Comparison of ENCODE assay signal across 23 cellular contexts in the genomic region with DNA sequence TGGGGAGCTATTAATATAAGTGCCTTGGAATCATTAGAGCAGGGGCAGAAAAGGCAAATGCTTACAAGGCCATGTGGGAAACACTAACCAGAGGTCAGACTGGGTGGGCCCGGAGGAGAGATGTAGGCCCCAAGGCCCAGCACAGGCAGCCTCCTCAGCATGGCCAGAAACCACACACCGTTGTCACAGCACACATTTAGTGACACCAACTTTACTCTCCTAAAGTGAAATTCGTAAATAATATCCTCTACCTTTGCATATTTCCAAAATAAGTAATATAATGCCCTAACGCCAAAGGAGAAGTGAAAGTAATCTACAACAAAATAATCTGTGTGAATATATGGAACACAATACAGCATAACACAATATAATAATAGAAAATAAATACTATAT.
"Had no signal": no experiment of that assay in that cellular context is flagged by ENCODE, and none has a peak within 500 bp of the region (broad histone marks: within the 10 kb centered on the region; RNA-seq: fewer than 3 reads in every experiment).

No MANE protein-coding gene starts in this region.

- H3K9me3 Mint-ChIP-seq: activated CD4-positive, alpha-beta T cell treated with anti-CD3 and anti-CD28 coated beads, Interleukin-2, amount 10 ng/mL, durations not matched to agents 24 days and 14 days; activated naive CD4-positive, alpha-beta T cell treated with anti-CD3 and anti-CD28 coated beads, Interleukin-2, amount 50 U/mL, for 24 hours; activated T-cell treated with anti-CD3 and anti-CD28 coated beads, Interleukin-2, amount 50 U/mL, for 4 hours; dendritic cell treated with granulocyte-macrophage colony-stimulating factor and Interleukin-4, amounts not matched to agents 40 ng/mL and 50 ng/mL, for 4 days; immature natural killer cell; nephron had no signal

- H3K36me3 ChIP-seq: ascending aorta, esophagus muscularis mucosa, gastroesophageal sphincter, heart right ventricle, right lobe of liver, upper lobe of left lung had no signal

- DNase-seq: activated CD4-positive, alpha-beta T cell treated with anti-CD3 and anti-CD28 coated beads, Interleukin-2, amount 10 ng/mL, durations not matched to agents 24 days and 14 days; activated CD8-positive, alpha-beta memory T cell treated with anti-CD3 and anti-CD28 coated beads, Interleukin-2, amount 50 U/mL, for 4 hours; activated CD8-positive, alpha-beta T cell treated with anti-CD3 and anti-CD28 coated beads, Interleukin-2, amount 10 ng/mL, durations not matched to agents 7 days and 5 days; activated gamma-delta T cell; activated T-cell treated with anti-CD3 and anti-CD28 coated beads, Interleukin-2, amount 50 U/mL, for 4 hours; cerebellar nuclear complex; effector CD8-positive, alpha-beta T cell; heart right ventricle; immature natural killer cell; small intestine; stimulated activated CD4-positive, alpha-beta T cell treated with anti-CD3 and anti-CD28 coated beads, Interleukin-4, amount 100 ng/mL, for 1 hour; T-helper 1 cell; T-helper 9 cell; testis; upper lobe of left lung had no signal

- H3K4me3 Mint-ChIP-seq: activated CD4-positive, alpha-beta T cell treated with anti-CD3 and anti-CD28 coated beads, Interleukin-2, amount 10 ng/mL, durations not matched to agents 24 days and 14 days; activated CD8-positive, alpha-beta T cell treated with anti-CD3 and anti-CD28 coated beads, Interleukin-2, amount 10 ng/mL, durations not matched to agents 7 days and 5 days; activated naive CD4-positive, alpha-beta T cell treated with anti-CD3 and anti-CD28 coated beads, Interleukin-2, amount 50 U/mL, for 24 hours; activated T-cell treated with anti-CD3 and anti-CD28 coated beads, Interleukin-2, amount 50 U/mL, for 4 hours; dendritic cell treated with granulocyte-macrophage colony-stimulating factor and Interleukin-4, amounts not matched to agents 40 ng/mL and 50 ng/mL, for 4 days; immature natural killer cell; nephron had no signal

- H3K9ac ChIP-seq: parathyroid adenoma had no signal

- H3K27me3 ChIP-seq: ascending aorta, right lobe of liver, testis, upper lobe of left lung had no signal

- H3K27me3 Mint-ChIP-seq: activated naive CD4-positive, alpha-beta T cell treated with anti-CD3 and anti-CD28 coated beads, Interleukin-2, amount 50 U/mL, for 24 hours had no signal

- H3K4me1 Mint-ChIP-seq: activated CD4-positive, alpha-beta T cell treated with anti-CD3 and anti-CD28 coated beads, Interleukin-2, amount 10 ng/mL, durations not matched to agents 24 days and 14 days; activated naive CD4-positive, alpha-beta T cell treated with anti-CD3 and anti-CD28 coated beads, Interleukin-2, amount 50 U/mL, for 24 hours; immature natural killer cell had no signal

- H3K36me3 Mint-ChIP-seq: activated naive CD4-positive, alpha-beta T cell treated with anti-CD3 and anti-CD28 coated beads, Interleukin-2, amount 50 U/mL, for 24 hours had no signal

- ATAC-seq: activated CD8-positive, alpha-beta T cell treated with anti-CD3 and anti-CD28 coated beads, Interleukin-2, amount 10 ng/mL, durations not matched to agents 7 days and 5 days; activated T-cell treated with anti-CD3 and anti-CD28 coated beads, Interleukin-2, amount 50 U/mL, for 4 hours; gastroesophageal sphincter; heart right ventricle; right lobe of liver had no signal

- H3K27ac ChIP-seq: ascending aorta, esophagus muscularis mucosa, gastroesophageal sphincter, heart right ventricle, parathyroid adenoma, right lobe of liver, testis, upper lobe of left lung had no signal

- H3K27ac Mint-ChIP-seq: activated CD4-positive, alpha-beta T cell treated with anti-CD3 and anti-CD28 coated beads, Interleukin-2, amount 10 ng/mL, durations not matched to agents 24 days and 14 days; activated CD8-positive, alpha-beta T cell treated with anti-CD3 and anti-CD28 coated beads, Interleukin-2, amount 10 ng/mL, durations not matched to agents 7 days and 5 days; activated naive CD4-positive, alpha-beta T cell treated with anti-CD3 and anti-CD28 coated beads, Interleukin-2, amount 50 U/mL, for 24 hours; dendritic cell treated with granulocyte-macrophage colony-stimulating factor and Interleukin-4, amounts not matched to agents 40 ng/mL and 50 ng/mL, for 4 days; nephron had no signal

- H3K9me3 ChIP-seq: ascending aorta, esophagus muscularis mucosa, gastroesophageal sphincter, heart right ventricle, right lobe of liver, testis, upper lobe of left lung had no signal

- H3K4me1 ChIP-seq: ascending aorta, esophagus muscularis mucosa, gastroesophageal sphincter, heart right ventricle, parathyroid adenoma, right lobe of liver, testis, upper lobe of left lung had no signal

- H3K4me3 ChIP-seq: ascending aorta, esophagus muscularis mucosa, gastroesophageal sphincter, heart right ventricle, right lobe of liver, testis, upper lobe of left lung had no signal
